Comparison of ENCODE assay signal across 1 cellular context in the genomic region with DNA sequence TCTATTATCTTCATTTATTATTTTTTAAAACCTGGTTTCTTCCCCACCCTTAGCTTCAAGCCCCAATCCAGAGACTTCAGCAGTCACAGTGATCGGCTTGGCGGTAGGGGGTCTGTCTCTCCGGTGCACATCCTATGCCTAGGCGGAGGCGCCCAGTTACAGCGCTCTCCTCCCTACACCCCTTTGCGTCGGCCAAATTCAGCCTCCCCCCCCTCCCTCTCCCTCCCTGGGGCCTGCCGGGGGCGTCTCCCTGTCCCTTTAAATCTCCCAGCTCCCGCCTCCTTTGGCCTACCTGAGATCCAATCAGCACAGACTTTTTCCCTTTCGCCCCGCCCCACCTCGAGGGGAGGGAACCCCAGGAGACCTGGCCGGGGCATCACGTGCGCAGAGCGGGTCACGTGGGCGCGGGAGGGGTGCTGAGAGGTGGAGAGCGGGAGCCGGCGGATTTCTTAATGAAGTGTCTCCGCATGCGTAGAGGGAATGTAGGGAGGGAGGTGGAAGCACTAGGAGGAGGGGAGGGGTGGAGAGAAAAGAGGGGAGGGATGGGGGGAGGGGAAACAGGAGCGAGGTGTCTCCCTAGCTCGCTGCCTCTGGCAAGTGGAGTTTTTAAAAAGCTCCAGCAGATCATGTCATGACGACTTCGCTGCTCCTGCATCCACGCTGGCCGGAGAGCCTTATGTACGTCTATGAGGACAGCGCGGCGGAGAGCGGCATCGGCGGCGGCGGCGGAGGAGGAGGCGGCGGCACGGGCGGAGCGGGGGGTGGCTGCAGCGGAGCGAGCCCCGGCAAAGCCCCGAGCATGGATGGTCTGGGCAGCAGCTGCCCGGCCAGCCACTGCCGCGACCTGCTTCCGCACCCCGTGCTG.
TF ChIP-seq lines count a peak whose summit lies in the region.

A gene with protein sequence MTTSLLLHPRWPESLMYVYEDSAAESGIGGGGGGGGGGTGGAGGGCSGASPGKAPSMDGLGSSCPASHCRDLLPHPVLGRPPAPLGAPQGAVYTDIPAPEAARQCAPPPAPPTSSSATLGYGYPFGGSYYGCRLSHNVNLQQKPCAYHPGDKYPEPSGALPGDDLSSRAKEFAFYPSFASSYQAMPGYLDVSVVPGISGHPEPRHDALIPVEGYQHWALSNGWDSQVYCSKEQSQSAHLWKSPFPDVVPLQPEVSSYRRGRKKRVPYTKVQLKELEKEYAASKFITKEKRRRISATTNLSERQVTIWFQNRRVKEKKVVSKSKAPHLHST (plus strand): TSS at position 556 of the 865 bp plus-strand sequence. CDS start 76 bp downstream, at position 632.

TF ChIP-seq in IMR-90, 13 proteins besides CTCF, POLR2A, EP300 and RAD21:
- no peak for TF ChIP-seq MXI1 (IDR thresholded peaks at IDR 0.05; ENCODE audit: borderline replicate concordance, low read depth, low read length)
- TF ChIP-seq, protein P1, sequence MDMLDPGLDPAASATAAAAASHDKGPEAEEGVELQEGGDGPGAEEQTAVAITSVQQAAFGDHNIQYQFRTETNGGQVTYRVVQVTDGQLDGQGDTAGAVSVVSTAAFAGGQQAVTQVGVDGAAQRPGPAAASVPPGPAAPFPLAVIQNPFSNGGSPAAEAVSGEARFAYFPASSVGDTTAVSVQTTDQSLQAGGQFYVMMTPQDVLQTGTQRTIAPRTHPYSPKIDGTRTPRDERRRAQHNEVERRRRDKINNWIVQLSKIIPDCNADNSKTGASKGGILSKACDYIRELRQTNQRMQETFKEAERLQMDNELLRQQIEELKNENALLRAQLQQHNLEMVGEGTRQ (IDR thresholded peaks at IDR 0.05; ENCODE audit: low read depth, low read length) = peak; percentile 78
